25 cellular contexts compared by ENCODE assay signal in genomic region chr15:94269954-94270353, GRCh38. TPM values are rescaled to one million over a fixed set of nuclear protein-coding genes. Genes with fewer than 3 reads are reported as not detected.
"Had no signal": no experiment of that assay in that cellular context is flagged by ENCODE, and none has a peak within 500 bp of the region (broad histone marks: within the 10 kb centered on the region; RNA-seq: fewer than 3 reads in every experiment).

No MANE protein-coding gene starts in this region.

- H3K27me3 Mint-ChIP-seq: activated CD4-positive, alpha-beta T cell treated with anti-CD3 and anti-CD28 coated beads for 36 hours; activated CD8-positive, alpha-beta T cell treated with anti-CD3 and anti-CD28 coated beads for 36 hours had no signal

- H3K27ac ChIP-seq: brain microvascular endothelial cell, cardiac muscle cell, PC-9, WERI-Rb-1 had no signal

- H3K36me3 ChIP-seq: brain microvascular endothelial cell, cardiac muscle cell, WERI-Rb-1 had no signal

- H3K9me3 Mint-ChIP-seq: activated T-helper 1 cell treated with anti-CD3 and anti-CD28 coated beads, Interleukin-12 subunit alpha, Interleukin-12 subunit beta, Interleukin-2, Interleukin-4 antibody, amounts not matched to agents 30 ng/mL and 10 ng/mL and 1 ng/mL, durations not matched to agents 14 hours and 24 hours and 36 hours had no signal

- H3K4me3 Mint-ChIP-seq: activated CD4-positive, alpha-beta T cell treated with anti-CD3 and anti-CD28 coated beads for 36 hours; activated CD8-positive, alpha-beta T cell treated with anti-CD3 and anti-CD28 coated beads for 36 hours; activated T-helper 1 cell treated with anti-CD3 and anti-CD28 coated beads, Interleukin-12 subunit alpha, Interleukin-12 subunit beta, Interleukin-2, Interleukin-4 antibody, amounts not matched to agents 30 ng/mL and 10 ng/mL and 1 ng/mL, durations not matched to agents 14 hours and 24 hours and 36 hours had no signal

- H3K27me3 ChIP-seq: brain microvascular endothelial cell, cardiac muscle cell had no signal

- DNase-seq: activated CD4-positive, alpha-beta T cell treated with anti-CD3 and anti-CD28 coated beads for 36 hours; activated CD8-positive, alpha-beta memory T cell treated with anti-CD3 and anti-CD28 coated beads, Interleukin-2, amount 50 U/mL, for 4 hours; activated CD8-positive, alpha-beta T cell treated with anti-CD3 and anti-CD28 coated beads for 36 hours; activated effector memory CD4-positive, alpha-beta T cell treated with anti-CD3 and anti-CD28 coated beads, Interleukin-2, amount 50 U/mL, for 16 hours; activated naive CD4-positive, alpha-beta T cell treated with Interleukin-2 at 50 U/mL for 16 hours; brain microvascular endothelial cell; KBM-7; NCI-H1092 treated with DMSO at 0.1 percent for 48 hours; NCI-H1417 treated with DMSO at 0.1 percent for 48 hours; NCI-H1694; NCI-H2029; NCI-H2107; NCI-H2171 treated with DMSO at 0.1 percent for 48 hours; NCI-H226; NCI-H510A; NCI-H526 treated with DMSO at 0.1 percent for 48 hours; NCI-H82; NK-92 treated with Interleukin-12 subunit alpha and Interleukin-12 subunit beta, amount 100 ng/mL, for 24 hours; PC-9; SHP77 treated with DMSO at 0.1 percent for 48 hours; WERI-Rb-1 had no signal

- H3K27ac Mint-ChIP-seq: activated CD4-positive, alpha-beta T cell treated with anti-CD3 and anti-CD28 coated beads for 36 hours; activated CD8-positive, alpha-beta T cell treated with anti-CD3 and anti-CD28 coated beads for 36 hours; activated naive CD4-positive, alpha-beta T cell treated with anti-CD3 and anti-CD28 coated beads, Interleukin-2, amount 50 U/mL, for 72 hours; activated T-helper 1 cell treated with anti-CD3 and anti-CD28 coated beads, Interleukin-12 subunit alpha, Interleukin-12 subunit beta, Interleukin-2, Interleukin-4 antibody, amounts not matched to agents 30 ng/mL and 10 ng/mL and 1 ng/mL, durations not matched to agents 14 hours and 24 hours and 36 hours had no signal

- H2AFZ ChIP-seq: PC-9 had no signal

- H3K4me3 ChIP-seq: cardiac muscle cell, PC-9 had no signal

- ATAC-seq: activated CD4-positive, alpha-beta T cell treated with anti-CD3 and anti-CD28 coated beads for 36 hours; activated CD8-positive, alpha-beta T cell treated with anti-CD3 and anti-CD28 coated beads for 36 hours had no signal

- H3K4me2 ChIP-seq: PC-9 had no signal

RNA-seq across cellular contexts. Expression of gene MCTP2, which starts 38.6 kb away (rescaled TPM):
- total RNA-seq: LHCN-M2 had no signal
